In genomic region chr18:76562286-76562840, GRCh38 we compare ENCODE assay signal across 32 cellular contexts.
"Had no signal": no experiment of that assay in that cellular context is flagged by ENCODE, and none has a peak within 500 bp of the region (broad histone marks: within the 10 kb centered on the region; RNA-seq: fewer than 3 reads in every experiment).

No MANE protein-coding gene starts in this region.

- H3K27ac Mint-ChIP-seq: activated CD4-positive, alpha-beta T cell treated with anti-CD3 and anti-CD28 coated beads, Interleukin-2, amount 10 ng/mL, durations not matched to agents 24 days and 14 days; activated CD8-positive, alpha-beta T cell treated with anti-CD3 and anti-CD28 coated beads for 36 hours; activated naive CD8-positive, alpha-beta T cell treated with anti-CD3 and anti-CD28 coated beads, Interleukin-2, amount 10 ng/mL, durations not matched to agents 7 days and 5 days; activated T-cell treated with anti-CD3 and anti-CD28 coated beads, Interleukin-2, amount 50 U/mL, for 72 hours; activated T-helper 17 cell treated with anti-CD3 and anti-CD28 coated beads, Interleukin-2, amount 50 U/mL, for 72 hours; T-helper 1 cell treated with Interleukin-12 subunit alpha and Interleukin-12 subunit beta and Interleukin-4 antibody, amounts not matched to agents 30 μg/mL and 1 μg/mL, for 36 hours; T-helper 2 cell treated with Interferon-gamma antibody and Interleukin-4, amounts not matched to agents 5 μg/mL and 100 μg/mL, for 36 hours had no signal

- H3K36me3 Mint-ChIP-seq: activated naive CD8-positive, alpha-beta T cell treated with anti-CD3 and anti-CD28 coated beads, Interleukin-2, amount 10 ng/mL, durations not matched to agents 7 days and 5 days had no signal

- H3K27me3 ChIP-seq: ascending aorta, body of pancreas, breast epithelium, Peyer's patch had no signal

- ATAC-seq: activated CD8-positive, alpha-beta T cell treated with anti-CD3 and anti-CD28 coated beads for 36 hours; activated T-cell treated with anti-CD3 and anti-CD28 coated beads, Interleukin-2, amount 50 U/mL, for 72 hours; activated T-helper 17 cell treated with anti-CD3 and anti-CD28 coated beads, Interleukin-2, amount 50 U/mL, for 72 hours; body of pancreas; PC-3; Right ventricle myocardium inferior had no signal

- H3K9me3 Mint-ChIP-seq: activated CD4-positive, alpha-beta T cell treated with anti-CD3 and anti-CD28 coated beads, Interleukin-2, amount 10 ng/mL, durations not matched to agents 24 days and 14 days; activated CD8-positive, alpha-beta T cell treated with anti-CD3 and anti-CD28 coated beads for 36 hours; activated naive CD8-positive, alpha-beta T cell treated with anti-CD3 and anti-CD28 coated beads, Interleukin-2, amount 10 ng/mL, durations not matched to agents 7 days and 5 days; activated T-cell treated with anti-CD3 and anti-CD28 coated beads, Interleukin-2, amount 50 U/mL, for 72 hours; activated T-helper 17 cell treated with anti-CD3 and anti-CD28 coated beads, Interleukin-2, amount 50 U/mL, for 72 hours; T-helper 1 cell treated with Interleukin-12 subunit alpha and Interleukin-12 subunit beta and Interleukin-4 antibody, amounts not matched to agents 30 μg/mL and 1 μg/mL, for 36 hours; T-helper 2 cell treated with Interferon-gamma antibody and Interleukin-4, amounts not matched to agents 5 μg/mL and 100 μg/mL, for 36 hours had no signal

- DNase-seq: activated CD4-positive, alpha-beta T cell treated with anti-CD3 and anti-CD28 coated beads, Interleukin-2, amount 10 ng/mL, durations not matched to agents 24 days and 14 days; activated CD4-positive, alpha-beta T cell treated with anti-CD3 and anti-CD28 coated beads, Interleukin-2, amount 50 U/mL, for 4 hours; activated CD8-positive, alpha-beta T cell treated with anti-CD3 and anti-CD28 coated beads for 36 hours; activated effector memory CD4-positive, alpha-beta T cell treated with anti-CD3 and anti-CD28 coated beads, Interleukin-2, amount 50 U/mL, for 16 hours; activated naive CD4-positive, alpha-beta T cell; activated naive CD4-positive, alpha-beta T cell treated with anti-CD3 and anti-CD28 coated beads, Interleukin-2, amount 50 U/mL, for 16 hours; activated naive CD8-positive, alpha-beta T cell treated with anti-CD3 and anti-CD28 coated beads, Interleukin-2, amount 10 ng/mL, durations not matched to agents 7 days and 5 days; activated T-cell treated with anti-CD3 and anti-CD28 coated beads, Interleukin-2, amount 50 U/mL, for 1 hour; activated T-cell treated with anti-CD3 and anti-CD28 coated beads, Interleukin-2, amount 50 U/mL, for 72 hours; amygdala; body of pancreas; NCI-H1092 treated with DMSO at 0.1 percent for 48 hours; NCI-H1417; NCI-H146; NCI-H187; NCI-H2029 treated with DMSO at 0.1 percent for 48 hours; NCI-H2107; NCI-H2171; NCI-H510A; NCI-H526; NCI-H748 treated with DMSO at 0.1 percent for 48 hours; NK-92 treated with Interleukin-12 subunit alpha and Interleukin-12 subunit beta, amount 100 ng/mL, for 24 hours; PC-3; Peyer's patch; RPMI8226 had no signal

- H3K27ac ChIP-seq: ascending aorta, body of pancreas, Peyer's patch had no signal

- H3K36me3 ChIP-seq: ascending aorta, breast epithelium, Peyer's patch had no signal

- H3K4me3 ChIP-seq: ascending aorta, body of pancreas, breast epithelium, Peyer's patch had no signal

- H3K9me3 ChIP-seq: ascending aorta, body of pancreas, breast epithelium, Peyer's patch had no signal

- FAIRE-seq: TTC549 had no signal

- H3K4me1 ChIP-seq: Peyer's patch had no signal

- H3K4me3 Mint-ChIP-seq: activated CD4-positive, alpha-beta T cell treated with anti-CD3 and anti-CD28 coated beads, Interleukin-2, amount 10 ng/mL, durations not matched to agents 24 days and 14 days; activated CD8-positive, alpha-beta T cell treated with anti-CD3 and anti-CD28 coated beads for 36 hours; activated naive CD8-positive, alpha-beta T cell treated with anti-CD3 and anti-CD28 coated beads, Interleukin-2, amount 10 ng/mL, durations not matched to agents 7 days and 5 days; activated T-cell treated with anti-CD3 and anti-CD28 coated beads, Interleukin-2, amount 50 U/mL, for 72 hours; activated T-helper 17 cell treated with anti-CD3 and anti-CD28 coated beads, Interleukin-2, amount 50 U/mL, for 72 hours; T-helper 1 cell treated with Interleukin-12 subunit alpha and Interleukin-12 subunit beta and Interleukin-4 antibody, amounts not matched to agents 30 μg/mL and 1 μg/mL, for 36 hours; T-helper 2 cell treated with Interferon-gamma antibody and Interleukin-4, amounts not matched to agents 5 μg/mL and 100 μg/mL, for 36 hours had no signal

- H3K4me1 Mint-ChIP-seq: activated naive CD8-positive, alpha-beta T cell treated with anti-CD3 and anti-CD28 coated beads, Interleukin-2, amount 10 ng/mL, durations not matched to agents 7 days and 5 days had no signal
